In genomic region chr1:167800241-167800640, GRCh38 we compare ENCODE assay signal across 16 cellular contexts.
DNase-seq lines count a peak whose midpoint lies in the region; ATAC-seq, FAIRE-seq and TF ChIP-seq lines count a peak whose summit lies in the region.
"Had no signal": no experiment of that assay in that cellular context is flagged by ENCODE, and none has a peak within 500 bp of the region (broad histone marks: within the 10 kb centered on the region; RNA-seq: fewer than 3 reads in every experiment).

No MANE protein-coding gene starts in this region.

- H3K9ac ChIP-seq in H1 (replicated peaks in 1 of 4; ENCODE audit: extremely low read depth in 1 of 4, low read depth in 3 of 4, low read length in 3 of 4), result no peak overlapping the region

- no peak overlapping the region for H2AFZ ChIP-seq in H1 (ENCODE audit: low read length)

- H3K27ac Mint-ChIP-seq in nephron, result peak overlapping the region; percentile 34 to 50 (median 40)

- H3K36me3 ChIP-seq in BE2C (no peaks in the 10 kb centered on the region), H1 (ENCODE audit: control insufficient read depth in 2 of 4, insufficient read depth in 4 of 4, low read length in 3 of 4) (no peaks in the 10 kb centered on the region; a peak in 1 of 8 replicates)
- H3K36me3 ChIP-seq: SJCRH30 had no signal

- H3K56ac ChIP-seq in H1 (replicated peaks; ENCODE audit: insufficient read length, low read depth, low read length), result no peak overlapping the region

- H3K4me1 ChIP-seq in BE2C (peaks cover 14% of the 10 kb centered on the region; the same call in 1 of the 2 replicates), H1 (replicated peaks in 1 of 4; ENCODE audit: control insufficient read depth in 3 of 4, insufficient read depth in 4 of 4, low read length in 3 of 4) (peaks cover 2 to 8% (median 3%) of the 10 kb centered on the region in 4 experiments; a peak in 4 of 7 replicates)
- H3K4me1 ChIP-seq: SJCRH30 had no signal

- no peak overlapping the region for H3K4me2 ChIP-seq in H1 (ENCODE audit: insufficient read depth in 1 of 2, low read depth in 2 of 2, low read length in 2 of 2)

- H3K4ac ChIP-seq in H1 (replicated peaks; ENCODE audit: insufficient read length, low read depth, low read length), result no peak overlapping the region

- TF ChIP-seq CTCF in BE2C (IDR thresholded peaks at IDR 0.05; ENCODE audit: low read depth, low read length) (no peak), H1 (IDR thresholded peaks at IDR 0.05; ENCODE audit: control extremely low read depth in 1 of 3, insufficient read depth in 1 of 3, low read depth in 1 of 3, low read length in 3 of 3) (no peak), nephron (IDR thresholded peaks at IDR 0.05; ENCODE audit: unreplicated experiment in 3 of 3) (no peak)

- H2BK5ac ChIP-seq in H1 (ENCODE audit: low read depth, low read length), result no peak overlapping the region

- no peak overlapping the region for H2BK12ac ChIP-seq in H1 (ENCODE audit: low read depth, low read length)

- H2BK15ac ChIP-seq in H1 (ENCODE audit: low read length), result no peak overlapping the region

- H3K27ac ChIP-seq in H1 (ENCODE audit: low read depth, low read length), result no peak overlapping the region
- H3K27ac ChIP-seq: HL-60, SJCRH30 had no signal

- no peak for TF ChIP-seq POLR2A in H1 (IDR thresholded peaks at IDR 0.05; ENCODE audit: control extremely low read depth in 1 of 2, low read depth in 2 of 2, low read length in 2 of 2)

- H3K4me1 Mint-ChIP-seq in nephron, result peaks cover 20% of the 10 kb centered on the region

- POLR2A ChIA-PET in H1 (lab: Charles Lee; ENCODE audit: partially characterized antibody), result no interaction called here

- no peak overlapping the region for H3K14ac ChIP-seq in H1 (ENCODE audit: insufficient read length)

- no peak for FAIRE-seq in H1 (lab: Jason Lieb, UNC)
- FAIRE-seq: HTR-8/SVneo had no signal

- H2BK20ac ChIP-seq in H1 (ENCODE audit: low read length), result no peak overlapping the region

- no peak overlapping the region for H2BK120ac ChIP-seq in H1 (replicated peaks; ENCODE audit: low read depth, low read length)

- H3K23ac ChIP-seq in H1 (ENCODE audit: insufficient read length), result no peak overlapping the region

- no peak for TF ChIP-seq EP300 in H1 (IDR thresholded peaks at IDR 0.05; ENCODE audit: borderline replicate concordance in 1 of 2, low read depth in 2 of 2, low read length in 2 of 2)

- no peaks in the 10 kb centered on the region for H3K79me1 ChIP-seq in H1 (ENCODE audit: low read depth, low read length)

- H3K27me3 ChIP-seq in BE2C (no peaks in the 10 kb centered on the region), H1 (replicated peaks in 1 of 4; ENCODE audit: control insufficient read depth in 3 of 4, extremely low read depth in 1 of 4, insufficient read depth in 3 of 4, low read length in 3 of 4) (no peaks in the 10 kb centered on the region)
- H3K27me3 ChIP-seq: SJCRH30 had no signal

- CTCF ChIA-PET in H1 (lab: Charles Lee; ENCODE audit: partially characterized antibody), result interaction anchor here (0.7 to 1.5 kb wide), 7 partner anchors 9 to 285 kb away, joined by 3 to 6 read pairs (median 4); no protein-coding TSS in a partner anchor

- H3K9me3 Mint-ChIP-seq in nephron, result peaks cover 12% of the 10 kb centered on the region
- H3K9me3 Mint-ChIP-seq: CD4-positive, CD25-positive, alpha-beta regulatory T cell had no signal

- DNase-seq in BE2C (peak; percentile 48), EL (peak; percentile 20), H1 (ENCODE audit: low read depth in 1 of 2, low spot score in 2 of 2) (no peak), A172 (ENCODE audit: low spot score) (no peak), DMS114 treated with DMSO at 0.1 percent for 48 hours (lab: John Stamatoyannopoulos, UW; ENCODE audit: unreplicated experiment) (no peak)
- DNase-seq: CD4-positive, CD25-positive, alpha-beta regulatory T cell; DMS53; NCI-H146; NCI-H2081 treated with DMSO at 0.1 percent for 48 hours; NCI-H69; NK-92 treated with Interleukin-12 subunit alpha and Interleukin-12 subunit beta, amount 100 ng/mL, for 24 hours; SJCRH30 had no signal

- no peak for TF ChIP-seq RAD21 in H1 (IDR thresholded peaks at IDR 0.05 in 1 of 2, conservative IDR thresholded peaks at IDR 0.05 in 1 of 2; ENCODE audit: low read depth in 2 of 2, low read length in 2 of 2)

- no peak overlapping the region for H4K8ac ChIP-seq in H1 (ENCODE audit: extremely low read depth, insufficient read depth, low read length)

- no peaks in the 10 kb centered on the region for H4K20me1 ChIP-seq in H1 (replicated peaks in 1 of 2; ENCODE audit: control insufficient read depth in 1 of 2, insufficient read depth in 2 of 2, low read length in 2 of 2)

- H3K4me3 Mint-ChIP-seq in nephron, result no peak overlapping the region

- H3K9me3 ChIP-seq in BE2C, result no peaks in the 10 kb centered on the region
- H3K9me3 ChIP-seq in H1 (ENCODE audit: insufficient read depth in 2 of 2, low read depth in 1 of 2, low read length in 1 of 2), result peaks cover 2 to 7% of the 10 kb centered on the region in 2 experiments; a peak in 3 of 4 replicates
- H3K9me3 ChIP-seq: SJCRH30 had no signal

- H4K91ac ChIP-seq in H1 (replicated peaks; ENCODE audit: insufficient read length, low read length), result no peak overlapping the region

- ATAC-seq in GM19463 (IDR thresholded peaks at IDR 0.05; ENCODE audit: unreplicated experiment), result no peak

- H3K27me3 Mint-ChIP-seq in nephron (ENCODE audit: low read depth), result no peaks in the 10 kb centered on the region

- no peak overlapping the region for H4K5ac ChIP-seq in H1 (ENCODE audit: insufficient read length, low read depth, low read length)

- H3K36me3 Mint-ChIP-seq in nephron (ENCODE audit: low read depth), result peaks cover 32% of the 10 kb centered on the region
- H3K36me3 Mint-ChIP-seq: CD4-positive, CD25-positive, alpha-beta regulatory T cell had no signal

- 89% methylated on average over 2 of the region's 4 CpGs; no CpG with 5 or more reads in 1 of the 2 experiments for WGBS in H1 (ENCODE audit: extremely low coverage in 1 of 2, insufficient coverage in 1 of 2, insufficient read length in 1 of 2, insufficient replicate concordance in 2 of 2, low coverage in 1 of 2, low lambda C conversion rate in 2 of 2, missing lambda C conversion rate in 1 of 2), 2 experiments

- no peak overlapping the region for H3K18ac ChIP-seq in H1 (ENCODE audit: extremely low read depth, low read length)

- no peaks in the 10 kb centered on the region for H3K23me2 ChIP-seq in H1 (ENCODE audit: low read depth, low read length)

- no peaks in the 10 kb centered on the region for H3K79me2 ChIP-seq in H1 (ENCODE audit: control insufficient read depth in 1 of 2, insufficient read depth in 2 of 2, low read length in 2 of 2)

- H3K4me3 ChIP-seq in BE2C (ENCODE audit: low read depth, low read length) (no peak overlapping the region), H1 (ENCODE audit: extremely low read depth in 1 of 4, insufficient read depth in 2 of 4, low read depth in 3 of 4, low read length in 4 of 4) (no peak overlapping the region)
- H3K4me3 ChIP-seq: SJCRH30 had no signal

- H2AK5ac ChIP-seq in H1 (ENCODE audit: low read depth, low read length), result no peak overlapping the region

TF ChIP-seq in H1, 55 proteins besides CTCF, POLR2A, EP300 and RAD21:
- TF ChIP-seq ATF2 (IDR thresholded peaks at IDR 0.05; ENCODE audit: low read length), result no peak
- no peak for TF ChIP-seq GTF2F1 (IDR thresholded peaks at IDR 0.05; ENCODE audit: borderline replicate concordance, low read depth, low read length)
- TF ChIP-seq TEAD4 (IDR thresholded peaks at IDR 0.05; ENCODE audit: low read depth, low read length), result 0 out of 2 replicates have a peak, but pooled peaks have one; percentile 23

Comparison
In these comparisons a context has a peak if more than half of its experiments do, and no peak if none do; other contexts are left out.
1. DNase-seq: peak in BE2C (single experiment) and EL (single experiment); none in H1 (0 of 2), A172 (single experiment) and DMS114 treated with DMSO at 0.1 percent for 48 hours (single experiment).